Comparison of ENCODE assay signal across 8 cellular contexts in the genomic region with DNA sequence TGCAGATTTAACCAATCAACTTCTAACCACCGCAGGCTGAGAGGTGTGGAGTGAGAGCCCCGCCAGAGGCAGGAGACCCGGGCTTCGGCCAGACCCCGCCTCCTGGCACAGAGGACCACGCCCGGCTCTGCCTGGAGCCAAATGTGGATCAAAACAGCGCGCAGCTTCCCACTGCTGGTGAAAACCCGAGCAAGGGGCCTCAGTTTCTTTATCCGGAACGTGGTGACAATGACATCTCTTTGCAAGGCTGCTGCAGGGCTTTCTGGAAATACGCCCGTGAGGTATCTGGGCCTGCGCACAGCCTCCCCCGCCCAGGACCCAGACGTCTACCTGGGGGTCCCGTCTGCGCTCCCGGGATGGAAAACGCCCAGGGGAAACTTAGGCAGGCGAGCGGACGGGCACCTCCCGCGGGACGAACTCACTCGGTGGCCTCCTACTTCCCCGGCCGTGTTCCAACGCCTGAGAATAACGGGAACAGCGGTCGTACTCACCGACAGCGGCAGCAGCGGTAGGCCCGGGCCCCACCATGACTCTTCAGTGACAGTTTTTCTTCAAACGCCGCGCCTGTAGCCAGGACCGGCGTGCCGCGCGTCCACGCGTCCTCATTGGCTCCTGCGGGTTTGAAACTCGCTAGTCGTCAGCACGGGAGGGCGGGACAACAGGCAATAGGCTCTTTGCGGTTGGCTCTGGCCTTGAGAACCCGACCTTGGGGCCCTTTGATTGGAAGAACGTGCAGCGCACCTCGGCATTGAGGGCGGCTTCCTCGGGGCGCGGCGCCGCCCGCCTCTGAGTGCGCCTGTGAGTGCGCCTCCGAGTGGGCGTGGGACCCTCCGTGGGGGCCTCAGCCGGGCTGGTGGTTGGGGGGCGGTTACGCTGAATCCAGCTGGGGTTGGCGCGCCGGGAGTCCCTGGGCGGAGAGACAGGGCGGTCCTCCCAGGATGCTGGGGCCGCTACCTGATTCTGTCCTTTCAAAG. TPM values are rescaled to one million over a fixed set of nuclear protein-coding genes. Genes with fewer than 3 reads are reported as not detected.
A peak's percentile ranks its signal among the peaks of the same experiment; 100 is the strongest.
DNase-seq lines count a peak whose midpoint lies in the region; ATAC-seq and TF ChIP-seq lines count a peak whose summit lies in the region.

A gene with protein sequence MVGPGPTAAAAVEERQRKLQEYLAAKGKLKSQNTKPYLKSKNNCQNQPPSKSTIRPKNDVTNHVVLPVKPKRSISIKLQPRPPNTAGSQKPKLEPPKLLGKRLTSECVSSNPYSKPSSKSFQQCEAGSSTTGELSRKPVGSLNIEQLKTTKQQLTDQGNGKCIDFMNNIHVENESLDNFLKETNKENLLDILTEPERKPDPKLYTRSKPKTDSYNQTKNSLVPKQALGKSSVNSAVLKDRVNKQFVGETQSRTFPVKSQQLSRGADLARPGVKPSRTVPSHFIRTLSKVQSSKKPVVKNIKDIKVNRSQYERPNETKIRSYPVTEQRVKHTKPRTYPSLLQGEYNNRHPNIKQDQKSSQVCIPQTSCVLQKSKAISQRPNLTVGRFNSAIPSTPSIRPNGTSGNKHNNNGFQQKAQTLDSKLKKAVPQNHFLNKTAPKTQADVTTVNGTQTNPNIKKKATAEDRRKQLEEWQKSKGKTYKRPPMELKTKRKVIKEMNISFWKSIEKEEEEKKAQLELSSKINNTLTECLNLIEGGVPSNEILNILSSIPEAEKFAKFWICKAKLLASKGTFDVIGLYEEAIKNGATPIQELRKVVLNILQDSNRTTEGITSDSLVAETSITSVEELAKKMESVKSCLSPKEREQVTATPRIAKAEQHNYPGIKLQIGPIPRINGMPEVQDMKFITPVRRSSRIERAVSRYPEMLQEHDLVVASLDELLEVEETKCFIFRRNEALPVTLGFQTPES (minus strand): TSS at position 539 of the 974 bp plus-strand sequence. CDS start 11 bp downstream, at position 528.

- H3K27me3 ChIP-seq in left lung: no peaks in the 10 kb centered on the region

- no peaks in the 10 kb centered on the region for H3K9me3 ChIP-seq in left lung

- ATAC-seq in GM19397 (IDR thresholded peaks at IDR 0.05; ENCODE audit: unreplicated experiment) (peak; percentile 98), HG03565 (IDR thresholded peaks at IDR 0.05; ENCODE audit: unreplicated experiment) (peak; percentile 91), left lung (peak; percentile 100)

- H3K36me3 ChIP-seq in left lung: no peaks in the 10 kb centered on the region

- DNase-seq in NCI-H748 treated with DMSO at 0.1 percent for 48 hours (lab: John Stamatoyannopoulos, UW): peak; percentile 83
- DNase-seq in activated CD4-positive, alpha-beta T cell treated with anti-CD3 and anti-CD28 coated beads, Interleukin-2, amount 50 U/mL, for 1 hour: peak; percentile 94
- DNase-seq in dermis blood vessel endothelial cell: peak; percentile 99
- DNase-seq in left lung: peak; percentile 97
- DNase-seq in stimulated activated CD4-positive, alpha-beta T cell treated with anti-CD3 and anti-CD28 coated beads, Interleukin-2, amount 100 ng/mL, for 4 hours (ENCODE audit: low read depth): peak; percentile 93

- peak within 1 kb of the TSS; percentile 62 to 63 for H3K4me3 ChIP-seq in left lung

- TF ChIP-seq CTCF in C4-2B (conservative IDR thresholded peaks at IDR 0.05) (no peak), left lung (IDR thresholded peaks at IDR 0.05) (no peak)

- H3K27ac ChIP-seq in C4-2B: peak within 1 kb of the TSS; percentile 81
- peak within 1 kb of the TSS; percentile 2 to 59 for H3K27ac ChIP-seq in left lung

- intact Hi-C loops in left lung (cut with DNase I): no loop called here

- H3K4me1 ChIP-seq in left lung: peaks cover 6 to 36% of the 10 kb centered on the region in 2 donors

RNA-seq across cellular contexts. Expression of the gene that starts here (rescaled TPM):
- total RNA-seq in dermis blood vessel endothelial cell: 2.4 and 12.8 TPM in 2 replicates
- 1 to 10 TPM; 1.9 to 5.2 TPM for total RNA-seq in left lung

Comparison
In these comparisons a context has a peak if more than half of its experiments do, and no peak if none do; other contexts are left out.
1. Peak in every context shown above with its lines: DNase-seq, ATAC-seq, H3K4me3 ChIP-seq and H3K27ac ChIP-seq.